In genomic region chr11:120248551-120249278, GRCh38 we compare ENCODE assay signal across 9 cellular contexts. TPM values are rescaled to one million over a fixed set of nuclear protein-coding genes. Genes with fewer than 3 reads are reported as not detected.
DNase-seq lines count a peak whose midpoint lies in the region; ATAC-seq, FAIRE-seq and TF ChIP-seq lines count a peak whose summit lies in the region.
"Had no signal": no experiment of that assay in that cellular context is flagged by ENCODE, and none has a peak within 500 bp of the region (broad histone marks: within the 10 kb centered on the region; RNA-seq: fewer than 3 reads in every experiment).

No MANE protein-coding gene starts in this region.

- peak; percentile 55 for ATAC-seq in HG02571 (IDR thresholded peaks at IDR 0.05; ENCODE audit: unreplicated experiment)
- ATAC-seq in left ventricle myocardium superior = no peak

- intact Hi-C loops in left ventricle myocardium superior (cut with micrococcal nuclease) = no loop called here

- FAIRE-seq in GM12892 (lab: Jason Lieb, UNC) = peak; percentile 93

- no peak for TF ChIP-seq CTCF in fibroblast of pulmonary artery (IDR thresholded peaks at IDR 0.05; ENCODE audit: low read length, missing control alignments)

- TF ChIP-seq POLR2A in GM12892 (IDR thresholded peaks at IDR 0.05; ENCODE audit: low read depth, low read length) = no peak

- no peak overlapping the region for H3K4me3 ChIP-seq in fibroblast of pulmonary artery (replicated peaks; ENCODE audit: low read depth, low read length)

- no peak for DNase-seq in GM12892 (ENCODE audit: insufficient read length)
- peak; percentile 14 for DNase-seq in NCI-H226
- peak; percentile 14 for DNase-seq in fibroblast of pulmonary artery (ENCODE audit: low read depth)
- no peak for DNase-seq in NCI-H2171 treated with DMSO at 0.1 percent for 48 hours (lab: John Stamatoyannopoulos, UW)
- no peak for DNase-seq in NK-92 (lab: John Stamatoyannopoulos, UW; ENCODE audit: unreplicated experiment)
- DNase-seq in DMS153 treated with DMSO at 0.1 percent for 48 hours (lab: John Stamatoyannopoulos, UW; ENCODE audit: unreplicated experiment) = no peak
- DNase-seq in left ventricle myocardium superior = no peak
- DNase-seq: amniotic stem cell had no signal

RNA-seq across cellular contexts. Expression of gene POU2F3, which starts 8.8 kb away (rescaled TPM):
- polyA plus RNA-seq in GM12892 (2012; ENCODE audit: missing spikeins) = 0.68 TPM
- not detected for total RNA-seq in left ventricle myocardium superior

RNA-seq across cellular contexts. Expression of gene OAF, which starts 37.9 kb away (rescaled TPM):
- 0.61 TPM for polyA plus RNA-seq in GM12892 (2012; ENCODE audit: missing spikeins)
- total RNA-seq in left ventricle myocardium superior = 27.9 TPM

Comparison
In these comparisons a context has a peak if more than half of its experiments do, and no peak if none do; other contexts are left out.
1. DNase-seq: peak in NCI-H226 (single experiment) and fibroblast of pulmonary artery (single experiment); none in GM12892 (single experiment), NCI-H2171 treated with DMSO at 0.1 percent for 48 hours (single experiment), NK-92 (single experiment), DMS153 treated with DMSO at 0.1 percent for 48 hours (single experiment) and left ventricle myocardium superior (single experiment).